In the genomic region with DNA sequence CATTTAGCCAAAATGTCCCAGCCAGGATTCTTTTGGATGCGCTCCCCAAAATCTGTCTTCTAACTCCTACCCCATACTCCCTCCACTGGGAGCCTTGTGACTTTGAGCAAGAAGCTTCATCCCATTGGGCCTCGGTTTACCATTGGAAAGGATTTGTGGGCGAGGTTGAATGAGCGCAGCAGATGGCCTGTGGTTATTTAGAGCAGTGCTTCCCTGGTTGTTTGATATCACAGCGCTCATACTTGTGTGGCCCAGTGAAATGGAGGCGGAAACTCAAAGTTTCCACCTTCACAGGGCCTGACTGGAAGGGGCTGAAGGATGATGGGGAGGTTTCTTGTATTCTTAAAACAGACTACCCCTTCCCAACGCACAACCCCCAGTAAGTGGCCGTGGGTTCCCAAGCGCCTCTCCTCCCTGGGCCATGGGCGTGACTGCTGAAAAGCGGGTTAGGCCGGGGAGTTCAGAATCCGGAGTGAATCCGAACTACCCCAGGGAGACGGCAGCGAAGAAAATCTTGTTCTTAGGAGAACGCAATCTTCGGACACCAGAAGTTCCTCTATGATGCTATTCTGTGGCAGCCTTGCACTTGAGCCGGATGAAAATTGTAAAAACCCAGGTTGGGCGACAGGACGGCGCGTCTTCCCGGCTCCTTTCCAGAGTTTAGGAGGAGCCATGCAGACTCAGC, we compare ENCODE assay signal across 8 cellular contexts. TPM values are rescaled to one million over a fixed set of nuclear protein-coding genes. Genes with fewer than 3 reads are reported as not detected.
A peak's percentile ranks its signal among the peaks of the same experiment; 100 is the strongest.
DNase-seq lines count a peak whose midpoint lies in the region; ATAC-seq and TF ChIP-seq lines count a peak whose summit lies in the region.

No MANE protein-coding gene starts in this region.

- peak overlapping the region; percentile 98 for H3K27ac Mint-ChIP-seq in Calu3 (ENCODE audit: unreplicated experiment)

- TF ChIP-seq CTCF in Calu3 (IDR thresholded peaks at IDR 0.05; ENCODE audit: unreplicated experiment) (no peak), fibroblast of villous mesenchyme (IDR thresholded peaks at IDR 0.05; ENCODE audit: insufficient read depth, low read depth, low read length) (no peak), retinal pigment epithelial cell (conservative IDR thresholded peaks at IDR 0.05; ENCODE audit: low read depth, low read length) (no peak)

- H3K27me3 Mint-ChIP-seq in Calu3 (ENCODE audit: unreplicated experiment), result no peaks in the 10 kb centered on the region

- BruUV-seq in Calu3 (replicated peaks; lab: Mats Ljungman, UMichigan), result TSS peak; percentile 87

- H3K4me3 ChIP-seq in fibroblast of villous mesenchyme (ENCODE audit: low read depth, low read length) (peak overlapping the region; percentile 93), retinal pigment epithelial cell (ENCODE audit: low read length) (peak overlapping the region; percentile 94)

- peaks cover 90% of the 10 kb centered on the region for H3K36me3 Mint-ChIP-seq in Calu3 (ENCODE audit: insufficient read depth, unreplicated experiment)

- peak; percentile 8 for ATAC-seq in HG03378 (IDR thresholded peaks at IDR 0.05; ENCODE audit: unreplicated experiment)
- ATAC-seq in HG03025 (IDR thresholded peaks at IDR 0.05; ENCODE audit: low FRiP score, unreplicated experiment), result no peak

- peaks cover 12% of the 10 kb centered on the region for H3K4me1 Mint-ChIP-seq in Calu3 (ENCODE audit: low read depth, unreplicated experiment)

- H3K9me3 Mint-ChIP-seq in Calu3 (ENCODE audit: low read depth, unreplicated experiment), result no peaks in the 10 kb centered on the region

- CTCF ChIA-PET in Calu3 (lab: Charles Lee), result interaction anchor here (0.6 to 2.1 kb wide), 5 partner anchors 10 to 1862 kb away, joined by 4 to 13 read pairs (median 5); a partner anchor contains a TSS

- intact Hi-C loops in Calu3 (cut with micrococcal nuclease; ENCODE audit: unreplicated experiment), result no loop called here

- DNase-seq in Calu3 (no peak), fibroblast of villous mesenchyme (ENCODE audit: low read depth) (peak; percentile 65), retinal pigment epithelial cell (ENCODE audit: low read depth) (no peak), kidney tubule cell (ENCODE audit: low spot score) (no peak), ecto neural progenitor cell (ENCODE audit: low spot score) (no peak)
- DNase-seq in activated CD4-positive, alpha-beta T cell treated with anti-CD3 and anti-CD28 coated beads, Interleukin-2, amount 50 U/mL, for 48 hours, result peak; percentile 49 to 54

- peak overlapping the region; percentile 94 for H3K4me3 Mint-ChIP-seq in Calu3 (ENCODE audit: low read depth, unreplicated experiment)

RNA-seq across cellular contexts. Expression of a gene that starts 1.2 kb away (rescaled TPM):
- 294 and 372 TPM in 2 replicates for total RNA-seq in Calu3 (2022)
- total RNA-seq in fibroblast of villous mesenchyme, result 200 and 379 TPM in 2 replicates

RNA-seq across cellular contexts. Expression of a gene that starts 13.4 kb away (rescaled TPM):
- 82.9 and 87.7 TPM in 2 replicates for total RNA-seq in Calu3 (2022)
- 44.0 and 57.0 TPM in 2 replicates for total RNA-seq in fibroblast of villous mesenchyme

RNA-seq across cellular contexts. Expression of a gene that starts 17.0 kb away (rescaled TPM):
- 39.2 and 44.3 TPM in 2 replicates for total RNA-seq in Calu3 (2022)
- total RNA-seq in fibroblast of villous mesenchyme, result 26.1 and 32.8 TPM in 2 replicates

RNA-seq across cellular contexts. Expression of a gene that starts 51.4 kb away (rescaled TPM):
- total RNA-seq in Calu3 (2022) (0.05 and 0.07 TPM in 2 replicates), fibroblast of villous mesenchyme (under 0.01 TPM in 1 of 2 replicates, not detected in the other)

Comparison
In these comparisons a context has a peak if more than half of its experiments do, and no peak if none do; other contexts are left out.
1. DNase-seq: peak in activated CD4-positive, alpha-beta T cell treated with anti-CD3 and anti-CD28 coated beads, Interleukin-2, amount 50 U/mL, for 48 hours (2 of 2) and fibroblast of villous mesenchyme (single experiment); none in Calu3 (single experiment), retinal pigment epithelial cell (single experiment), kidney tubule cell (single experiment) and ecto neural progenitor cell (single experiment).